In genomic region chr9:36389590-36389989, GRCh38 we compare ENCODE assay signal across 18 cellular contexts.
"Had no signal": no experiment of that assay in that cellular context is flagged by ENCODE, and none has a peak within 500 bp of the region (broad histone marks: within the 10 kb centered on the region; RNA-seq: fewer than 3 reads in every experiment).

No MANE protein-coding gene starts in this region.

- H3K9me3 ChIP-seq: esophagus muscularis mucosa, left lung, right atrium auricular region, tibial artery, uterus had no signal

- H3K27me3 ChIP-seq: esophagus muscularis mucosa, hepatocyte, left lung, right atrium auricular region, tibial artery, uterus had no signal

- H3K27ac ChIP-seq: esophagus muscularis mucosa, hepatocyte, left lung, right atrium auricular region, skin epidermis, tibial artery, uterus, VCaP had no signal

- H3K36me3 ChIP-seq: left lung, right atrium auricular region, uterus had no signal

- DNase-seq: activated CD4-positive, alpha-beta T cell treated with anti-CD3 and anti-CD28 coated beads for 1 hour; activated CD4-positive, alpha-beta T cell treated with anti-CD3 and anti-CD28 coated beads, Interleukin-2, amount 50 U/mL, for 48 hours; activated naive CD4-positive, alpha-beta T cell treated with Interleukin-2 at 50 U/mL for 16 hours; left lung; naive thymus-derived CD8-positive, alpha-beta T cell; occipital lobe; stimulated activated CD4-positive, alpha-beta T cell treated with anti-CD3 and anti-CD28 coated beads, Interleukin-15, amount 100 ng/mL, for 24 hours; stimulated activated CD4-positive, alpha-beta T cell treated with anti-CD3 and anti-CD28 coated beads, Interleukin-4, amount 100 ng/mL, for 1 hour; stimulated activated naive CD4-positive, alpha-beta T cell; T-cell; T1000; tibial artery; uterus had no signal

- H3K4me3 ChIP-seq: esophagus muscularis mucosa, hepatocyte, left lung, right atrium auricular region, skin epidermis, tibial artery, uterus had no signal

- ATAC-seq: left lung; naive thymus-derived CD8-positive, alpha-beta T cell; T-cell had no signal

- H3K4me1 ChIP-seq: uterus had no signal
